ENCODE assay signal across 10 cellular contexts in genomic region chr2:25453199-25453903, GRCh38.
DNase-seq lines count a peak whose midpoint lies in the region; ATAC-seq, FAIRE-seq and TF ChIP-seq lines count a peak whose summit lies in the region.
"Had no signal": no experiment of that assay in that cellular context is flagged by ENCODE, and none has a peak within 500 bp of the region (broad histone marks: within the 10 kb centered on the region; RNA-seq: fewer than 3 reads in every experiment).

No MANE protein-coding gene starts in this region.

- no peak overlapping the region for H3K4me3 ChIP-seq in GM12864 (ENCODE audit: low read depth, low read length)
- no peak overlapping the region for H3K4me3 ChIP-seq in foreskin fibroblast (ENCODE audit: low read depth in 1 of 2, low read length in 2 of 2)

- TF ChIP-seq CTCF in GM12864 (IDR thresholded peaks at IDR 0.05; ENCODE audit: low read depth, low read length, missing control alignments) (no peak), foreskin fibroblast (IDR thresholded peaks at IDR 0.05; ENCODE audit: low read depth, low read length) (no peak)

- FAIRE-seq in urothelium cell line (lab: Jason Lieb, UNC) = no peak

- peak; percentile 61 for ATAC-seq in GM21367 (IDR thresholded peaks at IDR 0.05; ENCODE audit: unreplicated experiment)
- peak; percentile 67 for ATAC-seq in HG03558 (IDR thresholded peaks at IDR 0.05; ENCODE audit: extremely low read depth, unreplicated experiment)

- DNase-seq in GM12864 (ENCODE audit: low read depth) (peak; percentile 50), foreskin fibroblast (peak; percentile 2 to 21), middle frontal gyrus (ENCODE audit: extremely low spot score, low spot score) (no peak), NCI-H526 (lab: John Stamatoyannopoulos, UW) (no peak), urothelium cell line (ENCODE audit: low spot score) (no peak), NCI-H2029 treated with DMSO at 0.1 percent for 48 hours (lab: John Stamatoyannopoulos, UW) (no peak)
- DNase-seq: GDM1, NCI-H1694 had no signal

Comparison
In these comparisons a context has a peak if more than half of its experiments do, and no peak if none do; other contexts are left out.
1. DNase-seq: peak in GM12864 (single experiment) and foreskin fibroblast (2 of 2); none in middle frontal gyrus (single experiment), NCI-H526 (0 of 2), urothelium cell line (single experiment) and NCI-H2029 treated with DMSO at 0.1 percent for 48 hours (single experiment).